18 cellular contexts compared by ENCODE assay signal in the genomic region with DNA sequence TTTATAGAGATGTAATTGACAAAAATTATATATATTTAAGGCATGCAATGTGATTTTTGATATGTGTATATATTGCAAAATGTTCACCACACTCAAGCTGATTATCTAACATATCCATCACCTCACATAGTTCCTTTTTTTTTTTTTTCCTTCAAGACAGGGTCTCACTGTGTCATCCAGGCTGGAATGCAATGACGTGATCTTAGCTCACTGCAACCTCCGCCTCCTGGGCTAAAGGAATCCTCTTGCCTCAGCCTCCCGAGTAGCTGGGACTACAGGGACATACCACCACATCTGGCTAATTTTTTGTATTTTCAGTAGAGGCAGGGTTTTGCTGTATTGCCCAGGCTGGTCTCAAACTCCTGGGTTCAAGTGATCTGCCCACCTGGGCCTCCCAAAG.
A peak's percentile ranks its signal among the peaks of the same experiment; 100 is the strongest.
DNase-seq lines count a peak whose midpoint lies in the region; ATAC-seq, FAIRE-seq and TF ChIP-seq lines count a peak whose summit lies in the region.
"Had no signal": no experiment of that assay in that cellular context is flagged by ENCODE, and none has a peak within 500 bp of the region (broad histone marks: within the 10 kb centered on the region; RNA-seq: fewer than 3 reads in every experiment).

No MANE protein-coding gene starts in this region.

- H3K9me3 ChIP-seq in cardiac muscle cell (ENCODE audit: low read depth) (no peaks in the 10 kb centered on the region), left ventricle myocardium inferior (replicated peaks) (no peaks in the 10 kb centered on the region), gastrocnemius medialis (no peaks in the 10 kb centered on the region)
- H3K9me3 ChIP-seq: A549 had no signal

- ATAC-seq in gastrocnemius medialis (no peak), HG03432 (IDR thresholded peaks at IDR 0.05; ENCODE audit: unreplicated experiment) (no peak)
- ATAC-seq: A549, GM12878 had no signal

- no peak for TF ChIP-seq POLR2A in gastrocnemius medialis (IDR thresholded peaks at IDR 0.05)

- TF ChIP-seq CTCF in cardiac muscle cell (IDR thresholded peaks at IDR 0.05; ENCODE audit: low read depth, low read length) (no peak), left ventricle myocardium inferior (IDR thresholded peaks at IDR 0.05; ENCODE audit: borderline replicate concordance) (no peak), bronchial epithelial cell (IDR thresholded peaks at IDR 0.05; ENCODE audit: insufficient read depth, low read length, severe bottlenecking) (no peak), gastrocnemius medialis (IDR thresholded peaks at IDR 0.05 in 4 of 5, conservative IDR thresholded peaks at IDR 0.05 in 1 of 5) (no peak)

- DNase-seq in cardiac muscle cell (ENCODE audit: low read depth in 1 of 2, low spot score in 1 of 2) (peak in 1 of 2 donors; percentile 25), left ventricle myocardium inferior (no peak), bronchial epithelial cell (ENCODE audit: low read depth) (peak; percentile 14), gastrocnemius medialis (no peak), NCI-H510A treated with DMSO at 0.1 percent for 48 hours (lab: John Stamatoyannopoulos, UW) (no peak), KG1 (lab: John Stamatoyannopoulos, UW) (no peak)
- DNase-seq: AML-193; CD4-positive, alpha-beta T cell; DMS153; DMS79; GM23248; HCEC 1CT had no signal

- in situ Hi-C loops in gastrocnemius medialis (cut with MboI; ENCODE audit: low sequenced_read_pairs in 4 of 4) = no loop called here

- intact Hi-C loops in left ventricle myocardium inferior (cut with micrococcal nuclease) (no loop called here), gastrocnemius medialis (cut with DNase I; ENCODE audit: low total_unique reads) (loop anchor here (5.0 to 10.0 kb wide), 4 partner anchors 73 to 1625 kb away; a partner anchor contains a TSS)

- no peak for FAIRE-seq in bronchial epithelial cell (lab: Jason Lieb, UNC)
- FAIRE-seq: A549, GM12878 had no signal

- H3K36me3 ChIP-seq in cardiac muscle cell = no peaks in the 10 kb centered on the region
- no peaks in the 10 kb centered on the region for H3K36me3 ChIP-seq in left ventricle myocardium inferior
- H3K36me3 ChIP-seq in bronchial epithelial cell (ENCODE audit: control insufficient read depth, insufficient read depth, low read length) = no peaks in the 10 kb centered on the region
- no peaks in the 10 kb centered on the region for H3K36me3 ChIP-seq in gastrocnemius medialis

- peak overlapping the region; percentile 78 for H3K27ac ChIP-seq in cardiac muscle cell
- no peak overlapping the region for H3K27ac ChIP-seq in left ventricle myocardium inferior (replicated peaks)
- H3K27ac ChIP-seq in gastrocnemius medialis = peak overlapping the region; percentile 85 to 94 (median 88)
- H3K27ac ChIP-seq: 22Rv1, A549, C4-2B, GM23248, KMS-11 had no signal

- H3K4me1 ChIP-seq in cardiac muscle cell (ENCODE audit: low read depth) = peaks cover 23% of the 10 kb centered on the region
- peaks cover 18% of the 10 kb centered on the region for H3K4me1 ChIP-seq in left ventricle myocardium inferior
- H3K4me1 ChIP-seq in gastrocnemius medialis = peaks cover 28 to 32% of the 10 kb centered on the region in 2 donors

- H3K4me3 ChIP-seq in cardiac muscle cell (no peak overlapping the region), left ventricle myocardium inferior (no peak overlapping the region), bronchial epithelial cell (ENCODE audit: low read depth, low read length) (no peak overlapping the region), gastrocnemius medialis (peak overlapping the region; percentile 48 to 55 (median 52))
- H3K4me3 ChIP-seq: A549, GM12878, GM23248 had no signal

- H3K27me3 ChIP-seq in cardiac muscle cell (no peaks in the 10 kb centered on the region), left ventricle myocardium inferior (ENCODE audit: low read depth) (no peaks in the 10 kb centered on the region), bronchial epithelial cell (ENCODE audit: control insufficient read depth, insufficient read depth, low read length) (no peaks in the 10 kb centered on the region), gastrocnemius medialis (no peaks in the 10 kb centered on the region)

Comparison
In these comparisons a context has a peak if more than half of its experiments do, and no peak if none do; other contexts are left out.
1. H3K4me3 ChIP-seq: peak in gastrocnemius medialis (4 of 4); none in cardiac muscle cell (single experiment), left ventricle myocardium inferior (single experiment) and bronchial epithelial cell (single experiment).